In the genomic region with DNA sequence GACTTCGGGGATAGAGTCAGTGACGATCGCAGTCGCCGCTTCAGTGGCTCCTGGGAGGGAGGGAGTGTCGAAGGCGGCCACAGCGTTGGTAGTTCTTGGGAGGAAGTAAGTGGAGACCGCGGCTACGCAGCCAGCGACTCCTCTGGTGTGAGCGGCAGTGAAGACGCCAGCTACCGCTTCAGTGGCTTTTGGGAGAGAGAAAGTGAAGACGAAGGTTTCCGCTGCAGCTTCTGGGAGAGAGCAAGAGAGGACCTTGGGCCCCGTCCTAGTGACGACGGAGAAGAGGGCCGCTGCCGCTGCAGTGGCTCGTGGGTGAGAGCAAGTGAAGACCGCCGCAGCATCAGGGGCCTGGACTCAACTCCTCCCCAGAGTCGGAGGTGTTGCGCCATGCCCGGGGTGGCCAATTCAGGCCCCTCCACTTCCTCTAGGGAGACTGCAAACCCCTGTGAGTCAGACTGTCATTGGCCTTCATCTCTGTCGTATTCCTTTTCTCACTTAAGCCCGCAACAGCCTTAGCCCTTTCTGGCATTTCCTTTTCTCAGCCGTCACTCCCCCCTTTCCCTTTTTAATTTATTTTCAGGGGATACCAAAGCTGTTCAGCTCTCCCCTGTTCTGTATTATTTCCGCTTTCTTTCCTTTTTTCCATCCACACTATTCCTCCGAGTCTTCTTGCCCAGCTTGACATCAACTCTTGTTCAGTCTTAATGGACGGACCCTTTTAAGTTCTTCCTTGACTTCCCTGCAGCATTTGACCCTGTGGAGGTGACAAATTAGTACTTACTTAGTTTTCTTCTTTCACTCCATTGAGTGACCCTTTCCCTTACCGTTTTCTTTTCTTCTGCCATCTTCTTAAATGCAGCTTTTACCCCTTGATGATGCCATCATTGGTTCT, we compare ENCODE assay signal across 8 cellular contexts. TPM values are rescaled to one million over a fixed set of nuclear protein-coding genes. Genes with fewer than 3 reads are reported as not detected.
DNase-seq lines count a peak whose midpoint lies in the region; ATAC-seq and TF ChIP-seq lines count a peak whose summit lies in the region.

No MANE protein-coding gene starts in this region.

- CTCF ChIA-PET in activated naive CD4-positive, alpha-beta T cell treated with anti-CD3 and anti-CD28 coated beads, Interleukin-2, amount 10 ng/mL, durations not matched to agents 7 days and 5 days (lab: Charles Lee), result interaction anchor here (1.0 to 1.7 kb wide), 2 partner anchors 52 to 55 kb away, joined by 4 to 5 read pairs; no protein-coding TSS in a partner anchor

- peak in 1 of 2 donors; percentile 21 for TF ChIP-seq EP300 in tibial nerve (IDR thresholded peaks at IDR 0.05)

- H3K9me3 Mint-ChIP-seq in activated naive CD4-positive, alpha-beta T cell treated with anti-CD3 and anti-CD28 coated beads, Interleukin-2, amount 10 ng/mL, durations not matched to agents 7 days and 5 days, result no peaks in the 10 kb centered on the region
- H3K9me3 Mint-ChIP-seq in glutamatergic neuron (ENCODE audit: unreplicated experiment), result peaks cover 2% of the 10 kb centered on the region
- H3K9me3 Mint-ChIP-seq in osteocyte (ENCODE audit: unreplicated experiment), result no peaks in the 10 kb centered on the region

- TF ChIP-seq CTCF in glutamatergic neuron (IDR thresholded peaks at IDR 0.05; ENCODE audit: partially characterized antibody, unreplicated experiment), result no peak
- no peak for TF ChIP-seq CTCF in osteocyte (IDR thresholded peaks at IDR 0.05)
- no peak for TF ChIP-seq CTCF in tibial nerve (IDR thresholded peaks at IDR 0.05)

- H3K4me3 ChIP-seq in BLaER1, result peak overlapping the region; percentile 89
- H3K4me3 ChIP-seq in tibial nerve, result peak overlapping the region; percentile 67 to 85 (median 78)

- peak; percentile 24 for DNase-seq in SK-N-DZ (ENCODE audit: low spot score)
- DNase-seq in activated naive CD4-positive, alpha-beta T cell treated with anti-CD3 and anti-CD28 coated beads, Interleukin-2, amount 10 ng/mL, durations not matched to agents 7 days and 5 days, result peak; percentile 79
- peak; percentile 38 for DNase-seq in glutamatergic neuron
- peak; percentile 86 for DNase-seq in osteocyte (ENCODE audit: extremely low spot score, unreplicated experiment)
- peak; percentile 33 to 38 for DNase-seq in tibial nerve (ENCODE audit: low spot score in 2 of 2)

- no peaks in the 10 kb centered on the region for H3K27me3 ChIP-seq in BLaER1
- no peaks in the 10 kb centered on the region for H3K27me3 ChIP-seq in tibial nerve

- no peaks in the 10 kb centered on the region for H3K9me3 ChIP-seq in BLaER1
- H3K9me3 ChIP-seq in tibial nerve, result no peaks in the 10 kb centered on the region

- ATAC-seq in HG03280 (IDR thresholded peaks at IDR 0.05; ENCODE audit: unreplicated experiment), result peak; percentile 46

- peaks cover 12% of the 10 kb centered on the region for H3K36me3 Mint-ChIP-seq in activated naive CD4-positive, alpha-beta T cell treated with anti-CD3 and anti-CD28 coated beads, Interleukin-2, amount 10 ng/mL, durations not matched to agents 7 days and 5 days
- H3K36me3 Mint-ChIP-seq in glutamatergic neuron (ENCODE audit: unreplicated experiment), result no peaks in the 10 kb centered on the region
- peaks cover 13% of the 10 kb centered on the region for H3K36me3 Mint-ChIP-seq in osteocyte (ENCODE audit: unreplicated experiment)

- H4K20me1 ChIP-seq in BLaER1, result no peaks in the 10 kb centered on the region

- peak overlapping the region; percentile 92 for H3K27ac Mint-ChIP-seq in activated naive CD4-positive, alpha-beta T cell treated with anti-CD3 and anti-CD28 coated beads, Interleukin-2, amount 10 ng/mL, durations not matched to agents 7 days and 5 days
- H3K27ac Mint-ChIP-seq in glutamatergic neuron (ENCODE audit: unreplicated experiment), result peak overlapping the region; percentile 36
- H3K27ac Mint-ChIP-seq in osteocyte (ENCODE audit: unreplicated experiment), result peak overlapping the region; percentile 98

- peaks cover 28% of the 10 kb centered on the region for H3K36me3 ChIP-seq in BLaER1
- H3K36me3 ChIP-seq in tibial nerve, result peaks cover 0 to 38% (median 0%) of the 10 kb centered on the region in 3 donors

- WGBS in tibial nerve, 2 donors, result 2% methylated on average over 30 to 35 of the region's 35 CpGs

- H3K4me1 ChIP-seq in BLaER1 (peaks cover 28% of the 10 kb centered on the region), tibial nerve (peaks cover 0 to 45% (median 20%) of the 10 kb centered on the region in 4 donors)

- peak; percentile 27 for TF ChIP-seq POLR2A in GM19099 (IDR thresholded peaks at IDR 0.05; ENCODE audit: extremely low read depth, insufficient read length, low read depth)
- no peak for TF ChIP-seq POLR2A in tibial nerve (IDR thresholded peaks at IDR 0.05)

- H3K27ac ChIP-seq in BLaER1 (0 out of 2 replicates have a peak overlapping the region, but pooled peaks have one; percentile 2), tibial nerve (peak overlapping the region; percentile 33 to 96 (median 90))

- peaks cover 42% of the 10 kb centered on the region for H3K4me1 Mint-ChIP-seq in activated naive CD4-positive, alpha-beta T cell treated with anti-CD3 and anti-CD28 coated beads, Interleukin-2, amount 10 ng/mL, durations not matched to agents 7 days and 5 days
- H3K4me1 Mint-ChIP-seq in glutamatergic neuron (ENCODE audit: low read depth, unreplicated experiment), result peaks cover 12% of the 10 kb centered on the region
- H3K4me1 Mint-ChIP-seq in osteocyte (ENCODE audit: unreplicated experiment), result peaks cover 36% of the 10 kb centered on the region

- H3K9ac ChIP-seq in BLaER1, result peak overlapping the region; percentile 83

- H3K27me3 Mint-ChIP-seq in activated naive CD4-positive, alpha-beta T cell treated with anti-CD3 and anti-CD28 coated beads, Interleukin-2, amount 10 ng/mL, durations not matched to agents 7 days and 5 days, result no peaks in the 10 kb centered on the region
- H3K27me3 Mint-ChIP-seq in glutamatergic neuron (ENCODE audit: unreplicated experiment), result peaks cover 6% of the 10 kb centered on the region
- H3K27me3 Mint-ChIP-seq in osteocyte (ENCODE audit: unreplicated experiment), result no peaks in the 10 kb centered on the region

- peak overlapping the region; percentile 99 for H3K4me2 ChIP-seq in BLaER1

- H3K4me3 Mint-ChIP-seq in activated naive CD4-positive, alpha-beta T cell treated with anti-CD3 and anti-CD28 coated beads, Interleukin-2, amount 10 ng/mL, durations not matched to agents 7 days and 5 days, result peak overlapping the region; percentile 89
- peak overlapping the region; percentile 99 for H3K4me3 Mint-ChIP-seq in glutamatergic neuron (ENCODE audit: unreplicated experiment)
- peak overlapping the region; percentile 98 for H3K4me3 Mint-ChIP-seq in osteocyte (ENCODE audit: unreplicated experiment)

RNA-seq across cellular contexts. Expression of a gene that starts 1.0 kb away (rescaled TPM):
- polyA plus RNA-seq in SK-N-DZ (2014; cell fraction: cytosol; rRNA removed), result 1.7 and 3.2 TPM in 2 replicates
- 3.0 and 4.1 TPM in 2 replicates for polyA plus RNA-seq in SK-N-DZ (2014; cell fraction: nucleus; rRNA removed)
- 2.2 TPM for total RNA-seq in glutamatergic neuron (ENCODE audit: unreplicated experiment)
- 8.8 and 9.8 TPM in 2 replicates for total RNA-seq in osteocyte
- 10 to 100 TPM; 10.3 to 13.2 (median 13.1) TPM for total RNA-seq in tibial nerve

RNA-seq across cellular contexts. Expression of a gene that starts 37.6 kb away (rescaled TPM):
- polyA plus RNA-seq in SK-N-DZ (2014; cell fraction: cytosol; rRNA removed), result 38.6 and 50.8 TPM in 2 replicates
- polyA plus RNA-seq in SK-N-DZ (2014; cell fraction: nucleus; rRNA removed), result 108 and 120 TPM in 2 replicates
- 46.7 TPM for total RNA-seq in glutamatergic neuron (ENCODE audit: unreplicated experiment)
- total RNA-seq in osteocyte, result 56.0 and 66.6 TPM in 2 replicates
- 100 to 1,000 TPM in 3 of 4 donors, 10 to 100 TPM in 1; 88.5 to 145 (median 126) TPM for total RNA-seq in tibial nerve

Comparison
In these comparisons a context has a peak if more than half of its experiments do, and no peak if none do; other contexts are left out.
1. Peak in every context shown above with its lines: DNase-seq, ATAC-seq, H3K4me3 ChIP-seq and H3K27ac ChIP-seq.
2. DNase-seq: peak in every context shown above with its lines; median percentile 86 in osteocyte; 79 in activated naive CD4-positive, alpha-beta T cell treated with anti-CD3 and anti-CD28 coated beads, Interleukin-2, amount 10 ng/mL, durations not matched to agents 7 days and 5 days; 38 in glutamatergic neuron; 36 in tibial nerve; 24 in SK-N-DZ.
3. H3K27ac Mint-ChIP-seq: peak in every context shown above with its lines; median percentile 98 in osteocyte; 92 in activated naive CD4-positive, alpha-beta T cell treated with anti-CD3 and anti-CD28 coated beads, Interleukin-2, amount 10 ng/mL, durations not matched to agents 7 days and 5 days; 36 in glutamatergic neuron.